In genomic region chr13:113665582-113666323, GRCh38 we compare ENCODE assay signal across 1 cellular context.
TF ChIP-seq lines count a peak whose summit lies in the region.

No MANE protein-coding gene starts in this region.

TF ChIP-seq in K562, 482 proteins besides CTCF, POLR2A, EP300 and RAD21 (continued from another document):
- no peak for TF ChIP-seq RERE (CRISPR knock-in tag; IDR thresholded peaks at IDR 0.05; ENCODE audit: borderline replicate concordance)
- no peak for TF ChIP-seq ZNF707 (CRISPR knock-in tag; conservative IDR thresholded peaks at IDR 0.05)
